30 cellular contexts compared by ENCODE assay signal in the genomic region with DNA sequence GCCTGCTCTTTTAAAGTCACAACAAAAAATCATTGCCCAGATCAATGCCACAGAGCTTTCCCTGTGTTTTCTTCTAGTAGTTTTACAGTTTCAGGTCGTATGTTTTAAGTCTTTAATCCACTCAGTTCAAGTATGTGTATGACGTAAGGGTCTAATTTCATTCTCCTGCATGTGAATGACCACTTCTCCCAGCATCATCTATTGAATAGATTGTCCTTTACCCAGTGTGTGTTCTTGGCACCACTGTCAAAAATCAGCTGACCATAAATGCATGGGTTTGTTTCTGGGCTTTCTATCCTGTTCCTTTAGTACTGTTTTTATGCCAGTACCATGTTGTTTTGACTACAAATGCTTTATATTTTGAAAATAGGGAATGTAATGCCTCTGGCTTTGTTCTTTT.
"Had no signal": no experiment of that assay in that cellular context is flagged by ENCODE, and none has a peak within 500 bp of the region (broad histone marks: within the 10 kb centered on the region; RNA-seq: fewer than 3 reads in every experiment).

No MANE protein-coding gene starts in this region.

- H3K36me3 ChIP-seq: cardiac muscle cell had no signal

- DNase-seq: activated CD4-positive, alpha-beta T cell treated with anti-CD3 and anti-CD28 coated beads for 36 hours; activated CD4-positive, alpha-beta T cell treated with anti-CD3 and anti-CD28 coated beads, Interleukin-2, amount 10 ng/mL, durations not matched to agents 7 days and 5 days; activated CD4-positive, alpha-beta T cell treated with anti-CD3 and anti-CD28 coated beads, Interleukin-2, amount 50 U/mL, for 48 hours; activated CD8-positive, alpha-beta T cell treated with anti-CD3 and anti-CD28 coated beads, Interleukin-2, amount 10 ng/mL, durations not matched to agents 7 days and 5 days; activated gamma-delta T cell; activated naive CD4-positive, alpha-beta T cell treated with Interleukin-2 at 50 U/mL for 16 hours; activated naive CD8-positive, alpha-beta T cell treated with anti-CD3 and anti-CD28 coated beads, Interleukin-2, amount 10 ng/mL, durations not matched to agents 7 days and 5 days; activated T-cell treated with anti-CD3 and anti-CD28 coated beads, Interleukin-2, amount 50 U/mL, for 24 hours; amygdala; Karpas-422; KBM-7; NCI-H1105; NCI-H1417 treated with DMSO at 0.1 percent for 48 hours; NCI-H187 treated with DMSO at 0.1 percent for 48 hours; NCI-H2107; NCI-H226; NCI-H446 treated with DMSO at 0.1 percent for 48 hours; NK-92 treated with Interleukin-12 subunit alpha and Interleukin-12 subunit beta, amount 100 ng/mL, for 24 hours; PC-9 had no signal

- H3K9me3 Mint-ChIP-seq: activated CD4-positive, alpha-beta T cell treated with anti-CD3 and anti-CD28 coated beads, Interleukin-2, amount 10 ng/mL, durations not matched to agents 7 days and 5 days; activated naive CD4-positive, alpha-beta T cell treated with anti-CD3 and anti-CD28 coated beads, Interleukin-2, amount 50 U/mL, for 24 hours; activated naive CD8-positive, alpha-beta T cell treated with anti-CD3 and anti-CD28 coated beads, Interleukin-2, amount 10 ng/mL, durations not matched to agents 7 days and 5 days; activated T-cell treated with anti-CD3 and anti-CD28 coated beads, Interleukin-2, amount 50 U/mL, for 24 hours; activated T-helper 2 cell treated with anti-CD3 and anti-CD28 coated beads, Interferon-gamma antibody, Interleukin-2, Interleukin-4, amounts not matched to agents 10 μg/mL and 5 μg/mL and 100 μg/mL, durations not matched to agents 14 hours and 24 hours and 36 hours; central memory CD8-positive, alpha-beta T cell; T-helper 1 cell treated with Interleukin-12 subunit alpha and Interleukin-12 subunit beta and Interleukin-4 antibody, amounts not matched to agents 30 μg/mL and 1 μg/mL, for 36 hours; T-helper 2 cell treated with Interferon-gamma antibody and Interleukin-4, amounts not matched to agents 5 μg/mL and 100 μg/mL, for 36 hours had no signal

- H3K4me3 ChIP-seq: ascending aorta, cardiac muscle cell, PC-9, SK-N-MC had no signal

- H3K27ac ChIP-seq: ascending aorta, cardiac muscle cell, PC-9, RWPE1, SK-N-MC had no signal

- H3K4me1 Mint-ChIP-seq: activated CD4-positive, alpha-beta T cell treated with anti-CD3 and anti-CD28 coated beads for 36 hours; activated CD4-positive, alpha-beta T cell treated with anti-CD3 and anti-CD28 coated beads, Interleukin-2, amount 10 ng/mL, durations not matched to agents 7 days and 5 days; activated naive CD4-positive, alpha-beta T cell treated with anti-CD3 and anti-CD28 coated beads, Interleukin-2, amount 50 U/mL, for 24 hours; activated naive CD8-positive, alpha-beta T cell treated with anti-CD3 and anti-CD28 coated beads, Interleukin-2, amount 10 ng/mL, durations not matched to agents 7 days and 5 days; central memory CD8-positive, alpha-beta T cell had no signal

- H3K9me3 ChIP-seq: ascending aorta had no signal

- H3K4me3 Mint-ChIP-seq: activated CD4-positive, alpha-beta T cell treated with anti-CD3 and anti-CD28 coated beads for 36 hours; activated CD4-positive, alpha-beta T cell treated with anti-CD3 and anti-CD28 coated beads, Interleukin-2, amount 10 ng/mL, durations not matched to agents 7 days and 5 days; activated CD8-positive, alpha-beta T cell treated with anti-CD3 and anti-CD28 coated beads, Interleukin-2, amount 10 ng/mL, durations not matched to agents 7 days and 5 days; activated naive CD4-positive, alpha-beta T cell treated with anti-CD3 and anti-CD28 coated beads, Interleukin-2, amount 50 U/mL, for 24 hours; activated naive CD8-positive, alpha-beta T cell treated with anti-CD3 and anti-CD28 coated beads, Interleukin-2, amount 10 ng/mL, durations not matched to agents 7 days and 5 days; activated T-cell treated with anti-CD3 and anti-CD28 coated beads, Interleukin-2, amount 50 U/mL, for 24 hours; central memory CD8-positive, alpha-beta T cell; T-helper 1 cell treated with Interleukin-12 subunit alpha and Interleukin-12 subunit beta and Interleukin-4 antibody, amounts not matched to agents 30 μg/mL and 1 μg/mL, for 36 hours; T-helper 2 cell treated with Interferon-gamma antibody and Interleukin-4, amounts not matched to agents 5 μg/mL and 100 μg/mL, for 36 hours had no signal

- H3K27me3 ChIP-seq: ascending aorta, cardiac muscle cell had no signal

- H3K4me1 ChIP-seq: ascending aorta had no signal

- H3K27me3 Mint-ChIP-seq: activated CD4-positive, alpha-beta T cell treated with anti-CD3 and anti-CD28 coated beads for 36 hours; activated CD4-positive, alpha-beta T cell treated with anti-CD3 and anti-CD28 coated beads, Interleukin-2, amount 10 ng/mL, durations not matched to agents 7 days and 5 days; activated naive CD4-positive, alpha-beta T cell treated with anti-CD3 and anti-CD28 coated beads, Interleukin-2, amount 50 U/mL, for 24 hours; activated naive CD8-positive, alpha-beta T cell treated with anti-CD3 and anti-CD28 coated beads, Interleukin-2, amount 10 ng/mL, durations not matched to agents 7 days and 5 days; activated T-cell treated with anti-CD3 and anti-CD28 coated beads, Interleukin-2, amount 50 U/mL, for 24 hours; central memory CD8-positive, alpha-beta T cell had no signal

- H3K27ac Mint-ChIP-seq: activated CD4-positive, alpha-beta T cell treated with anti-CD3 and anti-CD28 coated beads for 36 hours; activated CD4-positive, alpha-beta T cell treated with anti-CD3 and anti-CD28 coated beads, Interleukin-2, amount 10 ng/mL, durations not matched to agents 7 days and 5 days; activated CD8-positive, alpha-beta T cell treated with anti-CD3 and anti-CD28 coated beads, Interleukin-2, amount 10 ng/mL, durations not matched to agents 7 days and 5 days; activated naive CD4-positive, alpha-beta T cell treated with anti-CD3 and anti-CD28 coated beads, Interleukin-2, amount 50 U/mL, for 24 hours; activated naive CD8-positive, alpha-beta T cell treated with anti-CD3 and anti-CD28 coated beads, Interleukin-2, amount 10 ng/mL, durations not matched to agents 7 days and 5 days; activated T-cell treated with anti-CD3 and anti-CD28 coated beads, Interleukin-2, amount 50 U/mL, for 24 hours; activated T-helper 2 cell treated with anti-CD3 and anti-CD28 coated beads, Interferon-gamma antibody, Interleukin-2, Interleukin-4, amounts not matched to agents 10 μg/mL and 5 μg/mL and 100 μg/mL, durations not matched to agents 14 hours and 24 hours and 36 hours; T-helper 1 cell treated with Interleukin-12 subunit alpha and Interleukin-12 subunit beta and Interleukin-4 antibody, amounts not matched to agents 30 μg/mL and 1 μg/mL, for 36 hours; T-helper 2 cell treated with Interferon-gamma antibody and Interleukin-4, amounts not matched to agents 5 μg/mL and 100 μg/mL, for 36 hours had no signal

- H2AFZ ChIP-seq: PC-9 had no signal

- H3K4me2 ChIP-seq: PC-9 had no signal

- ATAC-seq: activated CD4-positive, alpha-beta T cell treated with anti-CD3 and anti-CD28 coated beads for 36 hours; activated CD4-positive, CD25-positive, alpha-beta regulatory T cell treated with anti-CD3 and anti-CD28 coated beads, Interleukin-2, amount 50 U/mL, for 24 hours; activated CD8-positive, alpha-beta T cell treated with anti-CD3 and anti-CD28 coated beads, Interleukin-2, amount 10 ng/mL, durations not matched to agents 7 days and 5 days; Right ventricle myocardium inferior had no signal
